ENCODE assay signal across 9 cellular contexts in genomic region chr13:25046985-25047660, GRCh38. TPM values are rescaled to one million over a fixed set of nuclear protein-coding genes. Genes with fewer than 3 reads are reported as not detected.
DNase-seq lines count a peak whose midpoint lies in the region; ATAC-seq and TF ChIP-seq lines count a peak whose summit lies in the region.
"Had no signal": no experiment of that assay in that cellular context is flagged by ENCODE, and none has a peak within 500 bp of the region (broad histone marks: within the 10 kb centered on the region; RNA-seq: fewer than 3 reads in every experiment).

No MANE protein-coding gene starts in this region.

- H3K9me2 ChIP-seq in MM.1S (replicated peaks; ENCODE audit: insufficient read depth, low read length): no peaks in the 10 kb centered on the region

- H3K27me3 Mint-ChIP-seq in nephron (ENCODE audit: low read depth): peaks cover 79% of the 10 kb centered on the region

- H3F3A ChIP-seq in MM.1S (ENCODE audit: insufficient read depth, low read length): no peaks in the 10 kb centered on the region

- peak overlapping the region; percentile 54; the same call in 1 of the 2 replicates for H3K4me2 ChIP-seq in MM.1S (ENCODE audit: low read depth, low read length)

- H3K9me3 Mint-ChIP-seq in nephron: peaks cover 21% of the 10 kb centered on the region
- H3K9me3 Mint-ChIP-seq in activated naive CD4-positive, alpha-beta T cell treated with anti-CD3 and anti-CD28 coated beads, Interleukin-2, amount 50 U/mL, for 72 hours: peaks cover 11 to 19% of the 10 kb centered on the region in 2 donors

- no peak overlapping the region for H3K27ac Mint-ChIP-seq in nephron
- H3K27ac Mint-ChIP-seq in activated naive CD4-positive, alpha-beta T cell treated with anti-CD3 and anti-CD28 coated beads, Interleukin-2, amount 50 U/mL, for 72 hours: no peak overlapping the region

- DNase-seq in Ammon's horn (ENCODE audit: low spot score): peak; percentile 69
- DNase-seq in MM.1S: no peak
- peak; percentile 50 for DNase-seq in epidermal melanocyte (ENCODE audit: insufficient read length, low spot score)
- DNase-seq in activated effector memory CD4-positive, alpha-beta T cell treated with anti-CD3 and anti-CD28 coated beads, Interleukin-2, amount 50 U/mL, for 16 hours: no peak
- no peak for DNase-seq in activated CD8-positive, alpha-beta memory T cell treated with anti-CD3 and anti-CD28 coated beads for 24 hours
- no peak for DNase-seq in activated naive CD4-positive, alpha-beta T cell treated with anti-CD3 and anti-CD28 coated beads, Interleukin-2, amount 50 U/mL, for 72 hours (ENCODE audit: low spot score in 2 of 2)
- DNase-seq: T-helper 1 cell had no signal

- no peaks in the 10 kb centered on the region for H3K36me3 Mint-ChIP-seq in nephron (ENCODE audit: low read depth)
- peaks cover 11 to 22% of the 10 kb centered on the region in 2 donors for H3K36me3 Mint-ChIP-seq in activated naive CD4-positive, alpha-beta T cell treated with anti-CD3 and anti-CD28 coated beads, Interleukin-2, amount 50 U/mL, for 72 hours

- no peaks in the 10 kb centered on the region for H3K79me2 ChIP-seq in MM.1S (ENCODE audit: low read length)

- H3K27ac ChIP-seq in MM.1S (ENCODE audit: low read length): no peak overlapping the region

- no peaks in the 10 kb centered on the region for H3K9me3 ChIP-seq in MM.1S (replicated peaks; ENCODE audit: insufficient read depth, low read length)

- TF ChIP-seq CTCF in MM.1S (IDR thresholded peaks at IDR 0.05; ENCODE audit: low read length) (no peak), nephron (IDR thresholded peaks at IDR 0.05; ENCODE audit: unreplicated experiment in 3 of 3) (peak in 1 of 3 experiments; percentile 3)

- no peak overlapping the region for H3K9ac ChIP-seq in MM.1S (ENCODE audit: low read length)

- ATAC-seq in GM19452 (IDR thresholded peaks at IDR 0.05; ENCODE audit: unreplicated experiment): no peak
- ATAC-seq in activated naive CD4-positive, alpha-beta T cell treated with anti-CD3 and anti-CD28 coated beads, Interleukin-2, amount 50 U/mL, for 72 hours: no peak

- peak overlapping the region; percentile 20; the same call in 1 of the 2 replicates for H3K4me3 ChIP-seq in MM.1S (ENCODE audit: low read length)

- H2AFZ ChIP-seq in MM.1S (ENCODE audit: low read length): no peak overlapping the region

- no peaks in the 10 kb centered on the region for H3K4me1 Mint-ChIP-seq in nephron

- no peaks in the 10 kb centered on the region; the same call in 1 of the 2 replicates for H3K27me3 ChIP-seq in MM.1S (replicated peaks; ENCODE audit: insufficient read depth, low read length)

- no peaks in the 10 kb centered on the region for H3K36me3 ChIP-seq in MM.1S (replicated peaks; ENCODE audit: insufficient read depth, low read length)

- H4K20me1 ChIP-seq in MM.1S (ENCODE audit: insufficient read depth, low read length): no peaks in the 10 kb centered on the region

- no peaks in the 10 kb centered on the region for H3K4me1 ChIP-seq in MM.1S (ENCODE audit: low read length)

- H3K4me3 Mint-ChIP-seq in nephron: peak overlapping the region; percentile 72 to 81 (median 80)

RNA-seq across cellular contexts. Expression of gene PABPC3, which starts 48.8 kb away (rescaled TPM):
- total RNA-seq in activated naive CD4-positive, alpha-beta T cell treated with anti-CD3 and anti-CD28 coated beads, Interleukin-2, amount 50 U/mL, for 72 hours: under 1 TPM; 0.20 to 0.29 TPM

Comparison
In these comparisons a context has a peak if more than half of its experiments do, and no peak if none do; other contexts are left out.
1. DNase-seq: peak in Ammon's horn (single experiment) and epidermal melanocyte (single experiment); none in MM.1S (single experiment), activated effector memory CD4-positive, alpha-beta T cell treated with anti-CD3 and anti-CD28 coated beads, Interleukin-2, amount 50 U/mL, for 16 hours (single experiment), activated CD8-positive, alpha-beta memory T cell treated with anti-CD3 and anti-CD28 coated beads for 24 hours (single experiment) and activated naive CD4-positive, alpha-beta T cell treated with anti-CD3 and anti-CD28 coated beads, Interleukin-2, amount 50 U/mL, for 72 hours (0 of 2).